In the genomic region with DNA sequence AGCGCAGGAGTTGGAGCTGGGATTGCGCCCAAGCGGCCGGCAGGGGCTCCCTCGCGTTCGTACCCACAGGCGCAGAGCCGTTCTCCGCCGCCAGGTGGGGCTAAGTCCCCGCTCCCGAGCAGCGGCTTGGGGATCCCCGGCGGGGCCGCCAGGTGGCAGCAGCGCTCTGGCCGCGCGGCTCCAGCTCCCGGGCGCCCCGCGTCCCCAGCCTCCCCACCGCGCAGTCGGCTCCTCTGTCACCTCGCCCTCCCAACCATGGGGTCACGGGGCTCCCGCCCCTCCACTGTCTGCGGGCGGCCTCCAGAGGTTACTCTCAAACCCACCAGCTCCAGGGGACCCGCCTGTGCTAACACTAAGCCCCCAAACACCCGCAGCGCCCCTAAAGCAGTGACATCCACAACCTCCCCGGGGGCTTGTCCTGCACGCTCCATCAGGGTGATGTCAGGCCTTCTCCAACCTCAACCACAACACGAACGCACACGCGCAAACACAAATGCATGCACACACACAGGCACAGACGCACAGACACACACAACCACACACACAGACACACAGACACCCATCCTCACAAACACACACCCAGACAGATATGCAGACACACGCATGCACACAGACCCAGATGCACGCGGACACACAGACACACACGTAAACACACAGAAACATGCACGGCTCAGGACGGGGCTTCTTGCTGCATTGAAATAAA, we compare ENCODE assay signal across 1 cellular context.
A peak's percentile ranks its signal among the peaks of the same experiment; 100 is the strongest.
TF ChIP-seq lines count a peak whose summit lies in the region.

No MANE protein-coding gene starts in this region.

TF ChIP-seq in K562, 482 proteins besides CTCF, POLR2A, EP300 and RAD21 (continued from another document and continues in another):
- TF ChIP-seq, protein P1, sequence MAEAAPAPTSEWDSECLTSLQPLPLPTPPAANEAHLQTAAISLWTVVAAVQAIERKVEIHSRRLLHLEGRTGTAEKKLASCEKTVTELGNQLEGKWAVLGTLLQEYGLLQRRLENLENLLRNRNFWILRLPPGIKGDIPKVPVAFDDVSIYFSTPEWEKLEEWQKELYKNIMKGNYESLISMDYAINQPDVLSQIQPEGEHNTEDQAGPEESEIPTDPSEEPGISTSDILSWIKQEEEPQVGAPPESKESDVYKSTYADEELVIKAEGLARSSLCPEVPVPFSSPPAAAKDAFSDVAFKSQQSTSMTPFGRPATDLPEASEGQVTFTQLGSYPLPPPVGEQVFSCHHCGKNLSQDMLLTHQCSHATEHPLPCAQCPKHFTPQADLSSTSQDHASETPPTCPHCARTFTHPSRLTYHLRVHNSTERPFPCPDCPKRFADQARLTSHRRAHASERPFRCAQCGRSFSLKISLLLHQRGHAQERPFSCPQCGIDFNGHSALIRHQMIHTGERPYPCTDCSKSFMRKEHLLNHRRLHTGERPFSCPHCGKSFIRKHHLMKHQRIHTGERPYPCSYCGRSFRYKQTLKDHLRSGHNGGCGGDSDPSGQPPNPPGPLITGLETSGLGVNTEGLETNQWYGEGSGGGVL (CRISPR knock-in tag; IDR thresholded peaks at IDR 0.05) = no peak
- TF ChIP-seq, protein P2, sequence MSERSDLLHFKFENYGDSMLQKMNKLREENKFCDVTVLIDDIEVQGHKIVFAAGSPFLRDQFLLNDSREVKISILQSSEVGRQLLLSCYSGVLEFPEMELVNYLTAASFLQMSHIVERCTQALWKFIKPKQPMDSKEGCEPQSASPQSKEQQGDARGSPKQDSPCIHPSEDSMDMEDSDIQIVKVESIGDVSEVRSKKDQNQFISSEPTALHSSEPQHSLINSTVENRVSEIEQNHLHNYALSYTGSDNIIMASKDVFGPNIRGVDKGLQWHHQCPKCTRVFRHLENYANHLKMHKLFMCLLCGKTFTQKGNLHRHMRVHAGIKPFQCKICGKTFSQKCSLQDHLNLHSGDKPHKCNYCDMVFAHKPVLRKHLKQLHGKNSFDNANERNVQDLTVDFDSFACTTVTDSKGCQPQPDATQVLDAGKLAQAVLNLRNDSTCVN (CRISPR knock-in tag; IDR thresholded peaks at IDR 0.05) = peak; percentile 80; the same call in 1 of the 2 replicates
- TF ChIP-seq DNMT1 (IDR thresholded peaks at IDR 0.05) (no peak), MAFG (tag; conservative IDR thresholded peaks at IDR 0.05) (no peak), ZKSCAN8 (CRISPR knock-in tag; IDR thresholded peaks at IDR 0.05) (no peak), ZBTB1 (CRISPR knock-in tag; IDR thresholded peaks at IDR 0.05; ENCODE audit: borderline replicate concordance, low read depth) (no peak; the same call in 1 of the 2 replicates), ZNF717 (CRISPR knock-in tag; IDR thresholded peaks at IDR 0.05) (no peak), HNRNPLL (IDR thresholded peaks at IDR 0.05; ENCODE audit: low read depth, low read length, poor library complexity, severe bottlenecking) (no peak), SMC3 (conservative IDR thresholded peaks at IDR 0.05; ENCODE audit: insufficient read depth, low read depth, low read length) (peak; percentile 100), MEF2A (IDR thresholded peaks at IDR 0.05; ENCODE audit: control insufficient read depth, low read depth, low read length) (no peak), U2AF1 (optimal IDR thresholded peaks at IDR 0.05; ENCODE audit: low read depth, low read length) (no peak), ETV6 (IDR thresholded peaks at IDR 0.05; ENCODE audit: borderline replicate concordance in 1 of 2, low read depth in 2 of 2, low read length in 1 of 2) (no peak), ETV6 (CRISPR knock-in tag; IDR thresholded peaks at IDR 0.05; ENCODE audit: borderline replicate concordance) (no peak), SMAD1 (IDR thresholded peaks at IDR 0.05; ENCODE audit: low read depth, low read length, partially characterized antibody) (no peak), NR1H2 (CRISPR knock-in tag; IDR thresholded peaks at IDR 0.05) (no peak), MCM5 (IDR thresholded peaks at IDR 0.05; ENCODE audit: low read depth) (no peak), ZNF699 (CRISPR knock-in tag; IDR thresholded peaks at IDR 0.05; ENCODE audit: insufficient replicate concordance) (no peak), SUPT5H (IDR thresholded peaks at IDR 0.05) (no peak), KDM2B (CRISPR knock-in tag; IDR thresholded peaks at IDR 0.05) (no peak), POLR2B (IDR thresholded peaks at IDR 0.05; ENCODE audit: low read depth, partially characterized antibody) (no peak), ZFP1 (CRISPR knock-in tag; IDR thresholded peaks at IDR 0.05) (no peak), ZFX (CRISPR knock-in tag; IDR thresholded peaks at IDR 0.05) (no peak), DIDO1 (tag; IDR thresholded peaks at IDR 0.05; ENCODE audit: low read depth) (no peak), BHLHE40 (IDR thresholded peaks at IDR 0.05; ENCODE audit: low read length) (0 out of 2 replicates have a peak, but pooled peaks have one; percentile 44), RFX1 (IDR thresholded peaks at IDR 0.05) (no peak), NONO (IDR thresholded peaks at IDR 0.05; ENCODE audit: low read depth in 2 of 2, low read length in 1 of 2) (peak in 1 of 2 experiments; percentile 71; a peak in 1 of 4 replicates), ZNF507 (tag; conservative IDR thresholded peaks at IDR 0.05) (no peak), ZBED1 (IDR thresholded peaks at IDR 0.05) (no peak), TCF7L2 (IDR thresholded peaks at IDR 0.05; ENCODE audit: low read depth, low read length) (no peak), RBM25 (IDR thresholded peaks at IDR 0.05; ENCODE audit: low read depth, low read length, severe bottlenecking) (no peak), HNRNPK (IDR thresholded peaks at IDR 0.05; ENCODE audit: low read depth, low read length, poor library complexity, severe bottlenecking) (peak; percentile 38), ZNF431 (CRISPR knock-in tag; IDR thresholded peaks at IDR 0.05) (no peak), SRSF7 (optimal IDR thresholded peaks at IDR 0.05; ENCODE audit: low read depth, low read length) (no peak), SMARCA5 (IDR thresholded peaks at IDR 0.05) (no peak), ZNF311 (CRISPR knock-in tag; IDR thresholded peaks at IDR 0.05) (no peak), NR2C2 (CRISPR knock-in tag; IDR thresholded peaks at IDR 0.05) (no peak), NR2C2 (tag; IDR thresholded peaks at IDR 0.05) (no peak), NEUROD1 (IDR thresholded peaks at IDR 0.05; ENCODE audit: borderline replicate concordance, low read depth, low read length, partially characterized antibody) (no peak), ZNF184 (CRISPR knock-in tag; IDR thresholded peaks at IDR 0.05) (no peak), ZNF165 (CRISPR knock-in tag; IDR thresholded peaks at IDR 0.05; ENCODE audit: borderline replicate concordance) (no peak), KAT2B (IDR thresholded peaks at IDR 0.05; ENCODE audit: low read depth, low read length) (no peak), GATAD2A (IDR thresholded peaks at IDR 0.05) (no peak), KDM4B (IDR thresholded peaks at IDR 0.05; ENCODE audit: borderline replicate concordance in 2 of 2, low read depth in 1 of 2) (0 out of 4 replicates have a peak, but pooled peaks of 1 of the 2 experiments have one; percentile 65), NFYB (IDR thresholded peaks at IDR 0.05; ENCODE audit: extremely low read depth, insufficient read length) (no peak), SNIP1 (IDR thresholded peaks at IDR 0.05; ENCODE audit: low read depth) (no peak), ELF1 (tag; IDR thresholded peaks at IDR 0.05) (no peak), ZNF174 (CRISPR knock-in tag; IDR thresholded peaks at IDR 0.05) (no peak)
- TF ChIP-seq, protein P3, sequence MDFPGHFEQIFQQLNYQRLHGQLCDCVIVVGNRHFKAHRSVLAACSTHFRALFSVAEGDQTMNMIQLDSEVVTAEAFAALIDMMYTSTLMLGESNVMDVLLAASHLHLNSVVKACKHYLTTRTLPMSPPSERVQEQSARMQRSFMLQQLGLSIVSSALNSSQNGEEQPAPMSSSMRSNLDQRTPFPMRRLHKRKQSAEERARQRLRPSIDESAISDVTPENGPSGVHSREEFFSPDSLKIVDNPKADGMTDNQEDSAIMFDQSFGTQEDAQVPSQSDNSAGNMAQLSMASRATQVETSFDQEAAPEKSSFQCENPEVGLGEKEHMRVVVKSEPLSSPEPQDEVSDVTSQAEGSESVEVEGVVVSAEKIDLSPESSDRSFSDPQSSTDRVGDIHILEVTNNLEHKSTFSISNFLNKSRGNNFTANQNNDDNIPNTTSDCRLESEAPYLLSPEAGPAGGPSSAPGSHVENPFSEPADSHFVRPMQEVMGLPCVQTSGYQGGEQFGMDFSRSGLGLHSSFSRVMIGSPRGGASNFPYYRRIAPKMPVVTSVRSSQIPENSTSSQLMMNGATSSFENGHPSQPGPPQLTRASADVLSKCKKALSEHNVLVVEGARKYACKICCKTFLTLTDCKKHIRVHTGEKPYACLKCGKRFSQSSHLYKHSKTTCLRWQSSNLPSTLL (IDR thresholded peaks at IDR 0.05) = no peak
- TF ChIP-seq, protein P4, sequence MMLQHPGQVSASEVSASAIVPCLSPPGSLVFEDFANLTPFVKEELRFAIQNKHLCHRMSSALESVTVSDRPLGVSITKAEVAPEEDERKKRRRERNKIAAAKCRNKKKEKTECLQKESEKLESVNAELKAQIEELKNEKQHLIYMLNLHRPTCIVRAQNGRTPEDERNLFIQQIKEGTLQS (IDR thresholded peaks at IDR 0.05) = no peak
- TF ChIP-seq, protein P4 (CRISPR knock-in tag; conservative IDR thresholded peaks at IDR 0.05) = no peak
- TF ChIP-seq, protein P5, sequence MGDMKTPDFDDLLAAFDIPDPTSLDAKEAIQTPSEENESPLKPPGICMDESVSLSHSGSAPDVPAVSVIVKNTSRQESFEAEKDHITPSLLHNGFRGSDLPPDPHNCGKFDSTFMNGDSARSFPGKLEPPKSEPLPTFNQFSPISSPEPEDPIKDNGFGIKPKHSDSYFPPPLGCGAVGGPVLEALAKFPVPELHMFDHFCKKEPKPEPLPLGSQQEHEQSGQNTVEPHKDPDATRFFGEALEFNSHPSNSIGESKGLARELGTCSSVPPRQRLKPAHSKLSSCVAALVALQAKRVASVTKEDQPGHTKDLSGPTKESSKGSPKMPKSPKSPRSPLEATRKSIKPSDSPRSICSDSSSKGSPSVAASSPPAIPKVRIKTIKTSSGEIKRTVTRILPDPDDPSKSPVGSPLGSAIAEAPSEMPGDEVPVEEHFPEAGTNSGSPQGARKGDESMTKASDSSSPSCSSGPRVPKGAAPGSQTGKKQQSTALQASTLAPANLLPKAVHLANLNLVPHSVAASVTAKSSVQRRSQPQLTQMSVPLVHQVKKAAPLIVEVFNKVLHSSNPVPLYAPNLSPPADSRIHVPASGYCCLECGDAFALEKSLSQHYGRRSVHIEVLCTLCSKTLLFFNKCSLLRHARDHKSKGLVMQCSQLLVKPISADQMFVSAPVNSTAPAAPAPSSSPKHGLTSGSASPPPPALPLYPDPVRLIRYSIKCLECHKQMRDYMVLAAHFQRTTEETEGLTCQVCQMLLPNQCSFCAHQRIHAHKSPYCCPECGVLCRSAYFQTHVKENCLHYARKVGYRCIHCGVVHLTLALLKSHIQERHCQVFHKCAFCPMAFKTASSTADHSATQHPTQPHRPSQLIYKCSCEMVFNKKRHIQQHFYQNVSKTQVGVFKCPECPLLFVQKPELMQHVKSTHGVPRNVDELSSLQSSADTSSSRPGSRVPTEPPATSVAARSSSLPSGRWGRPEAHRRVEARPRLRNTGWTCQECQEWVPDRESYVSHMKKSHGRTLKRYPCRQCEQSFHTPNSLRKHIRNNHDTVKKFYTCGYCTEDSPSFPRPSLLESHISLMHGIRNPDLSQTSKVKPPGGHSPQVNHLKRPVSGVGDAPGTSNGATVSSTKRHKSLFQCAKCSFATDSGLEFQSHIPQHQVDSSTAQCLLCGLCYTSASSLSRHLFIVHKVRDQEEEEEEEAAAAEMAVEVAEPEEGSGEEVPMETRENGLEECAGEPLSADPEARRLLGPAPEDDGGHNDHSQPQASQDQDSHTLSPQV (IDR thresholded peaks at IDR 0.05) = peak; percentile 83
- TF ChIP-seq, protein P6, sequence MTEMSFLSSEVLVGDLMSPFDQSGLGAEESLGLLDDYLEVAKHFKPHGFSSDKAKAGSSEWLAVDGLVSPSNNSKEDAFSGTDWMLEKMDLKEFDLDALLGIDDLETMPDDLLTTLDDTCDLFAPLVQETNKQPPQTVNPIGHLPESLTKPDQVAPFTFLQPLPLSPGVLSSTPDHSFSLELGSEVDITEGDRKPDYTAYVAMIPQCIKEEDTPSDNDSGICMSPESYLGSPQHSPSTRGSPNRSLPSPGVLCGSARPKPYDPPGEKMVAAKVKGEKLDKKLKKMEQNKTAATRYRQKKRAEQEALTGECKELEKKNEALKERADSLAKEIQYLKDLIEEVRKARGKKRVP (CRISPR knock-in tag; IDR thresholded peaks at IDR 0.05) = no peak
- TF ChIP-seq, protein P7, sequence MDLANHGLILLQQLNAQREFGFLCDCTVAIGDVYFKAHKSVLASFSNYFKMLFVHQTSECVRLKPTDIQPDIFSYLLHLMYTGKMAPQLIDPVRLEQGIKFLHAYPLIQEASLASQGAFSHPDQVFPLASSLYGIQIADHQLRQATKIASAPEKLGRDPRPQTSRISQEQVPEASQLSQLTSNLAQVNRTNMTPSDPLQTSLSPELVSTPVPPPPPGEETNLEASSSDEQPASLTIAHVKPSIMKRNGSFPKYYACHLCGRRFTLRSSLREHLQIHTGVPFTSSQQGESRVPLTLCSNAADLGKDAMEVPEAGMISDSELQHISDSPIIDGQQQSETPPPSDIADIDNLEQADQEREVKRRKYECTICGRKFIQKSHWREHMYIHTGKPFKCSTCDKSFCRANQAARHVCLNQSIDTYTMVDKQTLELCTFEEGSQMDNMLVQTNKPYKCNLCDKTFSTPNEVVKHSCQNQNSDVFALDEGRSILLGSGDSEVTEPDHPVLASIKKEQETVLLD (IDR thresholded peaks at IDR 0.05) = no peak
- TF ChIP-seq, protein P8, sequence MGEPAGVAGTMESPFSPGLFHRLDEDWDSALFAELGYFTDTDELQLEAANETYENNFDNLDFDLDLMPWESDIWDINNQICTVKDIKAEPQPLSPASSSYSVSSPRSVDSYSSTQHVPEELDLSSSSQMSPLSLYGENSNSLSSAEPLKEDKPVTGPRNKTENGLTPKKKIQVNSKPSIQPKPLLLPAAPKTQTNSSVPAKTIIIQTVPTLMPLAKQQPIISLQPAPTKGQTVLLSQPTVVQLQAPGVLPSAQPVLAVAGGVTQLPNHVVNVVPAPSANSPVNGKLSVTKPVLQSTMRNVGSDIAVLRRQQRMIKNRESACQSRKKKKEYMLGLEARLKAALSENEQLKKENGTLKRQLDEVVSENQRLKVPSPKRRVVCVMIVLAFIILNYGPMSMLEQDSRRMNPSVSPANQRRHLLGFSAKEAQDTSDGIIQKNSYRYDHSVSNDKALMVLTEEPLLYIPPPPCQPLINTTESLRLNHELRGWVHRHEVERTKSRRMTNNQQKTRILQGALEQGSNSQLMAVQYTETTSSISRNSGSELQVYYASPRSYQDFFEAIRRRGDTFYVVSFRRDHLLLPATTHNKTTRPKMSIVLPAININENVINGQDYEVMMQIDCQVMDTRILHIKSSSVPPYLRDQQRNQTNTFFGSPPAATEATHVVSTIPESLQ (CRISPR knock-in tag; IDR thresholded peaks at IDR 0.05) = no peak
- TF ChIP-seq, protein P9, sequence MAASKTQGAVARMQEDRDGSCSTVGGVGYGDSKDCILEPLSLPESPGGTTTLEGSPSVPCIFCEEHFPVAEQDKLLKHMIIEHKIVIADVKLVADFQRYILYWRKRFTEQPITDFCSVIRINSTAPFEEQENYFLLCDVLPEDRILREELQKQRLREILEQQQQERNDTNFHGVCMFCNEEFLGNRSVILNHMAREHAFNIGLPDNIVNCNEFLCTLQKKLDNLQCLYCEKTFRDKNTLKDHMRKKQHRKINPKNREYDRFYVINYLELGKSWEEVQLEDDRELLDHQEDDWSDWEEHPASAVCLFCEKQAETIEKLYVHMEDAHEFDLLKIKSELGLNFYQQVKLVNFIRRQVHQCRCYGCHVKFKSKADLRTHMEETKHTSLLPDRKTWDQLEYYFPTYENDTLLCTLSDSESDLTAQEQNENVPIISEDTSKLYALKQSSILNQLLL (CRISPR knock-in tag; IDR thresholded peaks at IDR 0.05; ENCODE audit: borderline replicate concordance) = no peak
